In genomic region chr11:95556342-95557151, GRCh38 we compare ENCODE assay signal across 8 cellular contexts.
DNase-seq lines count a peak whose midpoint lies in the region; ATAC-seq, FAIRE-seq and TF ChIP-seq lines count a peak whose summit lies in the region.

No MANE protein-coding gene starts in this region.

- peak; percentile 79 for ATAC-seq in GM21825 (IDR thresholded peaks at IDR 0.05; ENCODE audit: unreplicated experiment)

- no peaks in the 10 kb centered on the region for H3K27me3 Mint-ChIP-seq in endothelial cell (ENCODE audit: unreplicated experiment)
- H3K27me3 Mint-ChIP-seq in progenitor cell of endocrine pancreas, result no peaks in the 10 kb centered on the region

- H3K27ac Mint-ChIP-seq in endothelial cell (ENCODE audit: unreplicated experiment), result no peak overlapping the region
- no peak overlapping the region for H3K27ac Mint-ChIP-seq in progenitor cell of endocrine pancreas

- DNase-seq in GM18507 (ENCODE audit: extremely low spot score, insufficient read length, low read depth) (peak; percentile 8), NCI-H69 (lab: John Stamatoyannopoulos, UW) (peak; percentile 49), fibroblast of the conjunctiva (ENCODE audit: low read depth) (peak; percentile 71), HTR-8/SVneo (ENCODE audit: insufficient read length, low spot score) (no peak), endothelial cell (ENCODE audit: low spot score) (no peak), DMS79 (lab: John Stamatoyannopoulos, UW) (no peak), progenitor cell of endocrine pancreas (ENCODE audit: low spot score, unreplicated experiment) (no peak)

- H3K4me3 Mint-ChIP-seq in endothelial cell (ENCODE audit: unreplicated experiment) (no peak overlapping the region), progenitor cell of endocrine pancreas (ENCODE audit: low read depth) (no peak overlapping the region)

- no peaks in the 10 kb centered on the region for H3K9me3 Mint-ChIP-seq in endothelial cell (ENCODE audit: unreplicated experiment)
- no peaks in the 10 kb centered on the region for H3K9me3 Mint-ChIP-seq in progenitor cell of endocrine pancreas (ENCODE audit: low read depth)

- TF ChIP-seq CTCF in endothelial cell (IDR thresholded peaks at IDR 0.05; ENCODE audit: unreplicated experiment) (no peak), progenitor cell of endocrine pancreas (IDR thresholded peaks at IDR 0.05; ENCODE audit: unreplicated experiment) (no peak)

- H3K36me3 Mint-ChIP-seq in endothelial cell (ENCODE audit: low read depth, unreplicated experiment) (no peaks in the 10 kb centered on the region), progenitor cell of endocrine pancreas (ENCODE audit: insufficient read depth) (no peaks in the 10 kb centered on the region)

- peak; percentile 56 for FAIRE-seq in GM18507 (lab: Jason Lieb, UNC)
- FAIRE-seq in HTR-8/SVneo (lab: Jason Lieb, UNC), result no peak

- H3K4me1 Mint-ChIP-seq in endothelial cell (ENCODE audit: unreplicated experiment) (no peaks in the 10 kb centered on the region), progenitor cell of endocrine pancreas (ENCODE audit: low read depth) (peaks cover 5% of the 10 kb centered on the region)

Comparison
In these comparisons a context has a peak if more than half of its experiments do, and no peak if none do; other contexts are left out.
1. DNase-seq: peak in GM18507 (single experiment), NCI-H69 (single experiment) and fibroblast of the conjunctiva (single experiment); none in HTR-8/SVneo (single experiment), endothelial cell (single experiment), DMS79 (single experiment) and progenitor cell of endocrine pancreas (single experiment).